1 cellular context compared by ENCODE assay signal in genomic region chr12:6959376-6960290, GRCh38.
TF ChIP-seq lines count a peak whose summit lies in the region.

No MANE protein-coding gene starts in this region.

TF ChIP-seq in HCT116, 20 proteins besides CTCF, POLR2A, EP300 and RAD21 (continued from another document):
- no peak for TF ChIP-seq REST (IDR thresholded peaks at IDR 0.05; ENCODE audit: low read depth)
- no peak for TF ChIP-seq FOSL1 (IDR thresholded peaks at IDR 0.05; ENCODE audit: low read depth)
- TF ChIP-seq SP1 (IDR thresholded peaks at IDR 0.05; ENCODE audit: low read depth) = no peak
- no peak for TF ChIP-seq SRF (IDR thresholded peaks at IDR 0.05; ENCODE audit: low read depth)
- no peak for TF ChIP-seq SIN3A (IDR thresholded peaks at IDR 0.05; ENCODE audit: low read depth)
- no peak for TF ChIP-seq MAX (IDR thresholded peaks at IDR 0.05)
